Comparison of ENCODE assay signal across 35 cellular contexts in the genomic region with DNA sequence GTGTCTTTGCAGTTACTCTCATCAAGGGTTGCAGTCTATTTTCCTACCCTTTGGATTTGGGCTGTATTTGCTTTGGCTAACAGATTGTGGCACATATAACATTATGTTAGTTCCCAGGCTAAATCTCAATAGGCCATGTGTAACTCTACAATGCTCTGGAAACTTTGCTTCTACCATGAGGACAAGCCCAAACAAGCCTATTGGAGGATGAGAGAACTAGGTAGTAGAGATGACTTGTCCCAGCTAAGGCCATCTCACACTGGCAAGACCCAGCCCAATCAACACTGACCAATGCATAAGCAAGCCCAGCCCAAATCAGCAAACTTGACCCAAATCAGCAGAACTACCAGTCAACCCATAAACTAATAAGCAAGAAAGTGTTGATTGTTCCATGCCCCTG.
"Had no signal": no experiment of that assay in that cellular context is flagged by ENCODE, and none has a peak within 500 bp of the region (broad histone marks: within the 10 kb centered on the region; RNA-seq: fewer than 3 reads in every experiment).

No MANE protein-coding gene starts in this region.

- H3K9me3 Mint-ChIP-seq: activated CD8-positive, alpha-beta T cell treated with anti-CD3 and anti-CD28 coated beads for 36 hours; activated naive CD8-positive, alpha-beta T cell treated with anti-CD3 and anti-CD28 coated beads, Interleukin-2, amount 10 ng/mL, durations not matched to agents 7 days and 5 days; activated T-cell treated with anti-CD3 and anti-CD28 coated beads, Interleukin-2, amount 50 U/mL, for 72 hours; T-helper 1 cell treated with Interleukin-12 subunit alpha and Interleukin-12 subunit beta and Interleukin-4 antibody, amounts not matched to agents 30 μg/mL and 1 μg/mL, for 36 hours; T-helper 2 cell treated with Interferon-gamma antibody and Interleukin-4, amounts not matched to agents 5 μg/mL and 100 μg/mL, for 36 hours had no signal

- H3K27ac Mint-ChIP-seq: activated B cell treated with CpG ODN at 0.5 μM for 24 hours; activated CD8-positive, alpha-beta T cell treated with anti-CD3 and anti-CD28 coated beads for 36 hours; activated naive CD4-positive, alpha-beta T cell treated with anti-CD3 and anti-CD28 coated beads, Interleukin-2, amount 10 ng/mL, durations not matched to agents 7 days and 5 days; activated naive CD4-positive, alpha-beta T cell treated with anti-CD3 and anti-CD28 coated beads, Interleukin-2, amount 50 U/mL, for 72 hours; activated naive CD8-positive, alpha-beta T cell treated with anti-CD3 and anti-CD28 coated beads, Interleukin-2, amount 10 ng/mL, durations not matched to agents 7 days and 5 days; activated T-cell treated with anti-CD3 and anti-CD28 coated beads, Interleukin-2, amount 50 U/mL, for 24 hours; activated T-cell treated with anti-CD3 and anti-CD28 coated beads, Interleukin-2, amount 50 U/mL, for 72 hours; T-cell; T-helper 1 cell treated with Interleukin-12 subunit alpha and Interleukin-12 subunit beta and Interleukin-4 antibody, amounts not matched to agents 30 μg/mL and 1 μg/mL, for 36 hours; T-helper 2 cell treated with Interferon-gamma antibody and Interleukin-4, amounts not matched to agents 5 μg/mL and 100 μg/mL, for 36 hours had no signal

- ATAC-seq: activated CD4-positive, CD25-positive, alpha-beta regulatory T cell treated with anti-CD3 and anti-CD28 coated beads, Interleukin-2, amount 50 U/mL, for 24 hours; activated CD8-positive, alpha-beta T cell treated with anti-CD3 and anti-CD28 coated beads for 36 hours; activated naive CD4-positive, alpha-beta T cell treated with anti-CD3 and anti-CD28 coated beads, Interleukin-2, amount 50 U/mL, for 72 hours; activated T-cell treated with anti-CD3 and anti-CD28 coated beads, Interleukin-2, amount 50 U/mL, for 72 hours; esophagus mucosa; gastrocnemius medialis; heart left ventricle; T-cell had no signal

- DNase-seq: activated B cell treated with CpG ODN at 0.5 μM for 24 hours; activated CD4-positive, alpha-beta T cell treated with anti-CD3 and anti-CD28 coated beads for 48 hours; activated CD4-positive, alpha-beta T cell treated with anti-CD3 and anti-CD28 coated beads, Interleukin-2, amount 50 U/mL, for 1 hour; activated CD4-positive, alpha-beta T cell treated with anti-CD3 and anti-CD28 coated beads, Interleukin-2, amount 50 U/mL, for 48 hours; activated CD8-positive, alpha-beta memory T cell treated with anti-CD3 and anti-CD28 coated beads, Interleukin-2, amount 50 U/mL, for 48 hours; activated CD8-positive, alpha-beta T cell treated with anti-CD3 and anti-CD28 coated beads for 36 hours; activated gamma-delta T cell; activated naive CD4-positive, alpha-beta T cell; activated naive CD4-positive, alpha-beta T cell treated with anti-CD3 and anti-CD28 coated beads, Interleukin-2, amount 10 ng/mL, durations not matched to agents 7 days and 5 days; activated naive CD8-positive, alpha-beta T cell treated with anti-CD3 and anti-CD28 coated beads, Interleukin-2, amount 10 ng/mL, durations not matched to agents 7 days and 5 days; activated T-cell treated with anti-CD3 and anti-CD28 coated beads for 4 hours; activated T-cell treated with anti-CD3 and anti-CD28 coated beads, Interleukin-2, amount 50 U/mL, for 24 hours; activated T-cell treated with anti-CD3 and anti-CD28 coated beads, Interleukin-2, amount 50 U/mL, for 72 hours; brain microvascular endothelial cell; central memory CD4-positive, alpha-beta T cell; cerebellar nuclear complex; colonic mucosa; effector CD8-positive, alpha-beta T cell; foreskin fibroblast; gastrocnemius medialis; glutamatergic neuron; heart left ventricle; SW 1271; T-cell; T1000; WERI-Rb-1 had no signal

- H3K27me3 Mint-ChIP-seq: activated B cell treated with CpG ODN at 0.5 μM for 24 hours; activated CD8-positive, alpha-beta T cell treated with anti-CD3 and anti-CD28 coated beads for 36 hours; activated naive CD4-positive, alpha-beta T cell treated with anti-CD3 and anti-CD28 coated beads, Interleukin-2, amount 10 ng/mL, durations not matched to agents 7 days and 5 days; activated naive CD8-positive, alpha-beta T cell treated with anti-CD3 and anti-CD28 coated beads, Interleukin-2, amount 10 ng/mL, durations not matched to agents 7 days and 5 days; activated T-cell treated with anti-CD3 and anti-CD28 coated beads, Interleukin-2, amount 50 U/mL, for 24 hours; T-cell had no signal

- H3K9me3 ChIP-seq: colonic mucosa had no signal

- H3K27me3 ChIP-seq: ascending aorta, brain microvascular endothelial cell, cardiac muscle cell, colonic mucosa, gastrocnemius medialis, heart left ventricle had no signal

- H3K4me3 Mint-ChIP-seq: activated B cell treated with CpG ODN at 0.5 μM for 24 hours; activated CD8-positive, alpha-beta T cell treated with anti-CD3 and anti-CD28 coated beads for 36 hours; activated naive CD4-positive, alpha-beta T cell treated with anti-CD3 and anti-CD28 coated beads, Interleukin-2, amount 10 ng/mL, durations not matched to agents 7 days and 5 days; activated naive CD8-positive, alpha-beta T cell treated with anti-CD3 and anti-CD28 coated beads, Interleukin-2, amount 10 ng/mL, durations not matched to agents 7 days and 5 days; activated T-cell treated with anti-CD3 and anti-CD28 coated beads, Interleukin-2, amount 50 U/mL, for 24 hours; activated T-cell treated with anti-CD3 and anti-CD28 coated beads, Interleukin-2, amount 50 U/mL, for 72 hours; T-cell; T-helper 1 cell treated with Interleukin-12 subunit alpha and Interleukin-12 subunit beta and Interleukin-4 antibody, amounts not matched to agents 30 μg/mL and 1 μg/mL, for 36 hours; T-helper 2 cell treated with Interferon-gamma antibody and Interleukin-4, amounts not matched to agents 5 μg/mL and 100 μg/mL, for 36 hours had no signal

- H3K4me1 ChIP-seq: ascending aorta, colonic mucosa, gastrocnemius medialis, heart left ventricle had no signal

- H3K36me3 Mint-ChIP-seq: activated naive CD4-positive, alpha-beta T cell treated with anti-CD3 and anti-CD28 coated beads, Interleukin-2, amount 10 ng/mL, durations not matched to agents 7 days and 5 days; activated naive CD4-positive, alpha-beta T cell treated with anti-CD3 and anti-CD28 coated beads, Interleukin-2, amount 50 U/mL, for 72 hours; activated naive CD8-positive, alpha-beta T cell treated with anti-CD3 and anti-CD28 coated beads, Interleukin-2, amount 10 ng/mL, durations not matched to agents 7 days and 5 days; T-cell had no signal

- H3K36me3 ChIP-seq: ascending aorta, brain microvascular endothelial cell, cardiac muscle cell, colonic mucosa, gastrocnemius medialis, heart left ventricle, WERI-Rb-1 had no signal

- H3K27ac ChIP-seq: ascending aorta, brain microvascular endothelial cell, cardiac muscle cell, colonic mucosa, gastrocnemius medialis, heart left ventricle, WERI-Rb-1 had no signal

- H3K4me3 ChIP-seq: ascending aorta, cardiac muscle cell, colonic mucosa, gastrocnemius medialis, heart left ventricle had no signal

- H3K4me1 Mint-ChIP-seq: activated B cell treated with CpG ODN at 0.5 μM for 24 hours; activated naive CD4-positive, alpha-beta T cell treated with anti-CD3 and anti-CD28 coated beads, Interleukin-2, amount 10 ng/mL, durations not matched to agents 7 days and 5 days; activated naive CD8-positive, alpha-beta T cell treated with anti-CD3 and anti-CD28 coated beads, Interleukin-2, amount 10 ng/mL, durations not matched to agents 7 days and 5 days; T-cell had no signal

- FAIRE-seq: endometrium, endothelial cell of umbilical vein had no signal
